ENCODE assay signal across 36 cellular contexts in the genomic region with DNA sequence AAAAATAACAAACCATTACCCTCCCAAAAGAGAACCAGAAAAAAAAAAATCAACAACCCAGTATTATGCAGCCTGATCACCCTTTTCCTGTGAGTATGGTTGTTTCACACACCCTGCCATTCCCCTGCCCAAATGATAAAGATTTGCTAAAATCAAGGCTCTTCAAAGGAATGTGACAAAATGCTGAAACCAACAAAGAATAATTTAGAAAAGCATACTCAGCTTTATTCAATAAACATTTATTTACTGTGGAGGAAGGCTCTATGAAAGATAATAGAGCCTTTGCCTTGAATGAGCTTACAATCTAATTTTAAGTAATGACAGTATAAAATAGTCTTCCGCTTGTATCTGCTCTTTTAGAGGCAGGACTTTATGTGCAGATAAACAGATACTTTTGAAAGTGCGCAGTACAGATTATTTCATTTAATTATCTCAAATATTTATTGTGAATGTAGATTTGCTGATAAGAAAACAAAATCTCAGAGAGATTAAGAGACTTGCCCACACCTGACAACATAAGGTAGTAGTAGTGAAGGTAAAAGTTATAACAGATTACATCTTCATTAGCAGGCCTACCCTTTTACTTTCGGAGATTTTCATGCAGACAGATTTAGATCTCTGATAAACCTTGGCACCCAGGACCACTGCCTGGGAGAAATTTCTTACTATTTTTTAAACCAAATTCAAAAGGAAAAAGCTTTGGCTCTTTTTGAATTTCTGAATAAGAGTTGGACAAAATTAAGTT.
"Had no signal": no experiment of that assay in that cellular context is flagged by ENCODE, and none has a peak within 500 bp of the region (broad histone marks: within the 10 kb centered on the region; RNA-seq: fewer than 3 reads in every experiment).

No MANE protein-coding gene starts in this region.

- H3K27ac ChIP-seq: adrenal gland, body of pancreas, esophagus muscularis mucosa, foreskin keratinocyte, gastrocnemius medialis, heart left ventricle, WERI-Rb-1 had no signal

- H3K4me1 ChIP-seq: adrenal gland, esophagus muscularis mucosa, foreskin keratinocyte, gastrocnemius medialis, heart left ventricle had no signal

- H3K9me3 Mint-ChIP-seq: activated CD4-positive, alpha-beta memory T cell treated with anti-CD3 and anti-CD28 coated beads for 36 hours; activated CD4-positive, alpha-beta T cell treated with anti-CD3 and anti-CD28 coated beads, Interleukin-2, amount 10 ng/mL, durations not matched to agents 24 days and 14 days; activated naive CD4-positive, alpha-beta T cell treated with anti-CD3 and anti-CD28 coated beads for 36 hours; activated naive CD4-positive, alpha-beta T cell treated with anti-CD3 and anti-CD28 coated beads, Interleukin-2, amount 50 U/mL, for 24 hours; activated naive CD8-positive, alpha-beta T cell treated with anti-CD3 and anti-CD28 coated beads for 36 hours; activated naive CD8-positive, alpha-beta T cell treated with anti-CD3 and anti-CD28 coated beads, Interleukin-2, amount 50 U/mL, for 24 hours; activated T-helper 1 cell treated with anti-CD3 and anti-CD28 coated beads, Interleukin-12 subunit alpha, Interleukin-12 subunit beta, Interleukin-2, Interleukin-4 antibody, amounts not matched to agents 30 ng/mL and 10 ng/mL and 1 ng/mL, durations not matched to agents 14 hours and 24 hours and 36 hours; activated T-helper 2 cell treated with anti-CD3 and anti-CD28 coated beads, Interferon-gamma antibody, Interleukin-2, Interleukin-4, amounts not matched to agents 10 μg/mL and 5 μg/mL and 100 μg/mL, durations not matched to agents 14 hours and 24 hours and 36 hours; effector memory CD8-positive, alpha-beta T cell; T-helper 2 cell treated with Interferon-gamma antibody and Interleukin-4, amounts not matched to agents 5 μg/mL and 100 μg/mL, for 36 hours had no signal

- H3K9me3 ChIP-seq: adrenal gland, body of pancreas, esophagus muscularis mucosa, gastrocnemius medialis, heart left ventricle had no signal

- H3K27ac Mint-ChIP-seq: activated CD4-positive, alpha-beta memory T cell treated with anti-CD3 and anti-CD28 coated beads for 36 hours; activated CD4-positive, alpha-beta T cell treated with anti-CD3 and anti-CD28 coated beads for 36 hours; activated CD4-positive, alpha-beta T cell treated with anti-CD3 and anti-CD28 coated beads, Interleukin-2, amount 10 ng/mL, durations not matched to agents 24 days and 14 days; activated CD8-positive, alpha-beta memory T cell treated with anti-CD3 and anti-CD28 coated beads, Interleukin-2, amount 10 ng/mL, durations not matched to agents 7 days and 5 days; activated CD8-positive, alpha-beta T cell treated with anti-CD3 and anti-CD28 coated beads, Interleukin-2, amount 10 ng/mL, durations not matched to agents 7 days and 5 days; activated naive CD4-positive, alpha-beta T cell treated with anti-CD3 and anti-CD28 coated beads for 36 hours; activated naive CD4-positive, alpha-beta T cell treated with anti-CD3 and anti-CD28 coated beads, Interleukin-2, amount 50 U/mL, for 24 hours; activated naive CD8-positive, alpha-beta T cell treated with anti-CD3 and anti-CD28 coated beads for 36 hours; activated naive CD8-positive, alpha-beta T cell treated with anti-CD3 and anti-CD28 coated beads, Interleukin-2, amount 50 U/mL, for 24 hours; activated T-helper 1 cell treated with anti-CD3 and anti-CD28 coated beads, Interleukin-12 subunit alpha, Interleukin-12 subunit beta, Interleukin-2, Interleukin-4 antibody, amounts not matched to agents 30 ng/mL and 10 ng/mL and 1 ng/mL, durations not matched to agents 14 hours and 24 hours and 36 hours; activated T-helper 2 cell treated with anti-CD3 and anti-CD28 coated beads, Interferon-gamma antibody, Interleukin-2, Interleukin-4, amounts not matched to agents 10 μg/mL and 5 μg/mL and 100 μg/mL, durations not matched to agents 14 hours and 24 hours and 36 hours; effector memory CD8-positive, alpha-beta T cell; T-helper 17 cell; T-helper 2 cell treated with Interferon-gamma antibody and Interleukin-4, amounts not matched to agents 5 μg/mL and 100 μg/mL, for 36 hours had no signal

- H3K4me3 ChIP-seq: adrenal gland, body of pancreas, esophagus muscularis mucosa, gastrocnemius medialis, heart left ventricle had no signal

- H3K36me3 ChIP-seq: adrenal gland, esophagus muscularis mucosa, gastrocnemius medialis, WERI-Rb-1 had no signal

- H3K4me3 Mint-ChIP-seq: activated CD4-positive, alpha-beta memory T cell treated with anti-CD3 and anti-CD28 coated beads for 36 hours; activated CD4-positive, alpha-beta T cell treated with anti-CD3 and anti-CD28 coated beads for 36 hours; activated CD4-positive, alpha-beta T cell treated with anti-CD3 and anti-CD28 coated beads, Interleukin-2, amount 10 ng/mL, durations not matched to agents 24 days and 14 days; activated CD8-positive, alpha-beta memory T cell treated with anti-CD3 and anti-CD28 coated beads, Interleukin-2, amount 10 ng/mL, durations not matched to agents 7 days and 5 days; activated CD8-positive, alpha-beta T cell treated with anti-CD3 and anti-CD28 coated beads, Interleukin-2, amount 10 ng/mL, durations not matched to agents 7 days and 5 days; activated naive CD4-positive, alpha-beta T cell treated with anti-CD3 and anti-CD28 coated beads for 36 hours; activated naive CD4-positive, alpha-beta T cell treated with anti-CD3 and anti-CD28 coated beads, Interleukin-2, amount 50 U/mL, for 24 hours; activated naive CD8-positive, alpha-beta T cell treated with anti-CD3 and anti-CD28 coated beads for 36 hours; activated naive CD8-positive, alpha-beta T cell treated with anti-CD3 and anti-CD28 coated beads, Interleukin-2, amount 50 U/mL, for 24 hours; activated T-helper 1 cell treated with anti-CD3 and anti-CD28 coated beads, Interleukin-12 subunit alpha, Interleukin-12 subunit beta, Interleukin-2, Interleukin-4 antibody, amounts not matched to agents 30 ng/mL and 10 ng/mL and 1 ng/mL, durations not matched to agents 14 hours and 24 hours and 36 hours; effector memory CD8-positive, alpha-beta T cell; T-helper 17 cell; T-helper 2 cell treated with Interferon-gamma antibody and Interleukin-4, amounts not matched to agents 5 μg/mL and 100 μg/mL, for 36 hours had no signal

- H3K4me1 Mint-ChIP-seq: activated CD4-positive, alpha-beta T cell treated with anti-CD3 and anti-CD28 coated beads for 36 hours; activated CD4-positive, alpha-beta T cell treated with anti-CD3 and anti-CD28 coated beads, Interleukin-2, amount 10 ng/mL, durations not matched to agents 24 days and 14 days; activated CD8-positive, alpha-beta memory T cell treated with anti-CD3 and anti-CD28 coated beads, Interleukin-2, amount 10 ng/mL, durations not matched to agents 7 days and 5 days; activated naive CD4-positive, alpha-beta T cell treated with anti-CD3 and anti-CD28 coated beads, Interleukin-2, amount 50 U/mL, for 24 hours; activated naive CD8-positive, alpha-beta T cell treated with anti-CD3 and anti-CD28 coated beads for 36 hours; activated naive CD8-positive, alpha-beta T cell treated with anti-CD3 and anti-CD28 coated beads, Interleukin-2, amount 50 U/mL, for 24 hours; T-helper 17 cell had no signal

- H3K27me3 Mint-ChIP-seq: activated CD4-positive, alpha-beta memory T cell treated with anti-CD3 and anti-CD28 coated beads for 36 hours; activated CD4-positive, alpha-beta T cell treated with anti-CD3 and anti-CD28 coated beads for 36 hours; activated CD4-positive, alpha-beta T cell treated with anti-CD3 and anti-CD28 coated beads, Interleukin-2, amount 10 ng/mL, durations not matched to agents 24 days and 14 days; activated CD8-positive, alpha-beta memory T cell treated with anti-CD3 and anti-CD28 coated beads, Interleukin-2, amount 10 ng/mL, durations not matched to agents 7 days and 5 days; activated naive CD4-positive, alpha-beta T cell treated with anti-CD3 and anti-CD28 coated beads, Interleukin-2, amount 50 U/mL, for 24 hours; activated naive CD8-positive, alpha-beta T cell treated with anti-CD3 and anti-CD28 coated beads for 36 hours; activated naive CD8-positive, alpha-beta T cell treated with anti-CD3 and anti-CD28 coated beads, Interleukin-2, amount 50 U/mL, for 24 hours; effector memory CD8-positive, alpha-beta T cell; T-helper 17 cell had no signal

- DNase-seq: activated CD4-positive, alpha-beta memory T cell treated with anti-CD3 and anti-CD28 coated beads for 36 hours; activated CD4-positive, alpha-beta T cell treated with anti-CD3 and anti-CD28 coated beads for 36 hours; activated CD4-positive, alpha-beta T cell treated with anti-CD3 and anti-CD28 coated beads, Interleukin-2, amount 10 ng/mL, durations not matched to agents 24 days and 14 days; activated CD4-positive, CD25-positive, alpha-beta regulatory T cell; activated CD4-positive, CD25-positive, alpha-beta regulatory T cell treated with anti-CD3 and anti-CD28 coated beads, Interleukin-2, amount 50 U/mL, for 72 hours; activated CD8-positive, alpha-beta memory T cell treated with anti-CD3 and anti-CD28 coated beads, Interleukin-2, amount 10 ng/mL, durations not matched to agents 7 days and 5 days; activated CD8-positive, alpha-beta memory T cell treated with anti-CD3 and anti-CD28 coated beads, Interleukin-2, amount 50 U/mL, for 4 hours; activated CD8-positive, alpha-beta T cell treated with anti-CD3 and anti-CD28 coated beads, Interleukin-2, amount 10 ng/mL, durations not matched to agents 7 days and 5 days; activated effector memory CD4-positive, alpha-beta T cell treated with anti-CD3 and anti-CD28 coated beads, Interleukin-2, amount 50 U/mL, for 16 hours; activated naive CD4-positive, alpha-beta T cell treated with anti-CD3 and anti-CD28 coated beads for 36 hours; activated naive CD8-positive, alpha-beta T cell treated with anti-CD3 and anti-CD28 coated beads for 36 hours; activated naive CD8-positive, alpha-beta T cell treated with anti-CD3 and anti-CD28 coated beads, Interleukin-2, amount 50 U/mL, for 24 hours; activated T-cell treated with anti-CD3 and anti-CD28 coated beads, Interleukin-2, amount 50 U/mL, for 1 hour; activated T-cell treated with anti-CD3 and anti-CD28 coated beads, Interleukin-2, amount 50 U/mL, for 48 hours; adrenal gland; amygdala; aorta; body of pancreas; caudate nucleus; cortex of kidney; dermis blood vessel endothelial cell; effector CD4-positive, alpha-beta T cell; effector memory CD8-positive, alpha-beta T cell; erythroblast; foreskin keratinocyte; gastrocnemius medialis; glutamatergic neuron; heart left ventricle; T-helper 17 cell; T1000; WERI-Rb-1 had no signal

- ATAC-seq: activated CD4-positive, alpha-beta T cell treated with anti-CD3 and anti-CD28 coated beads for 36 hours; activated CD8-positive, alpha-beta memory T cell treated with anti-CD3 and anti-CD28 coated beads, Interleukin-2, amount 10 ng/mL, durations not matched to agents 7 days and 5 days; activated CD8-positive, alpha-beta T cell treated with anti-CD3 and anti-CD28 coated beads, Interleukin-2, amount 10 ng/mL, durations not matched to agents 7 days and 5 days; activated naive CD8-positive, alpha-beta T cell treated with anti-CD3 and anti-CD28 coated beads, Interleukin-2, amount 50 U/mL, for 24 hours; body of pancreas; effector memory CD8-positive, alpha-beta T cell; foreskin keratinocyte; gastrocnemius medialis; heart left ventricle; T-helper 17 cell had no signal

- H3K27me3 ChIP-seq: adrenal gland, body of pancreas, esophagus muscularis mucosa, foreskin keratinocyte, gastrocnemius medialis, heart left ventricle had no signal
